In the genomic region with DNA sequence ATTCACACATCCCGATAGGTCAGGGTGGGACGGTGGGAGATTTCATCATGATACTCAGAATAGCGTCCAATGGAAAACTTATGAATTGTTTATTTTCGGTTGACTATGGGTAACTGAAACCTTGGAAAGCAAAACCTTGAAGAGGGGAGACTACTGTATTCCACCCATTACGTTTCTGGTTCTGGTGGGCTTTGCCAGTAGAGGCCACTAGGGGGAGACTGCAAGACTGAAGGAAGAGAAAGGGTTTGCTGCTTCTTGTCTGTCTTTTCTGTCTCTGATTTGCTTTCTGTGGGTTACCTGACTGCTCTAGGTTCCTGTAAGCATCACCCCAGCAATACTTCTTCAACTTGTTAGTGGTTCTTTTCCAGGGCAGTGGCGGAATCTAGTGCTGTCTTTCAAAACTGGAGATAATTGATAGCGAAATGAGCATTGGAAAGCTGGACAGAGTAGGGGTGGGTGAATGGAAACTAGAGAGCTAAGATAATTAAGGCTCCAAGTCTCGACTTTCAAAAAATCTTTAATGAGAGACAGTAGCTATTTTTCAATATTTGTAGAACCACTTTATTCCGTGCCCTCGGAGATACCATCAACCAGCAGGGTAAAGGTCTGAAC, we compare ENCODE assay signal across 10 cellular contexts. TPM values are rescaled to one million over a fixed set of nuclear protein-coding genes. Genes with fewer than 3 reads are reported as not detected.
DNase-seq lines count a peak whose midpoint lies in the region; ATAC-seq and TF ChIP-seq lines count a peak whose summit lies in the region.
"Had no signal": no experiment of that assay in that cellular context is flagged by ENCODE, and none has a peak within 500 bp of the region (broad histone marks: within the 10 kb centered on the region; RNA-seq: fewer than 3 reads in every experiment).

No MANE protein-coding gene starts in this region.

- ATAC-seq in GM19452 (IDR thresholded peaks at IDR 0.05; ENCODE audit: unreplicated experiment) (peak; percentile 83), GM21717 (IDR thresholded peaks at IDR 0.05; ENCODE audit: unreplicated experiment) (no peak)
- ATAC-seq: T-cell had no signal

- H3K4me3 Mint-ChIP-seq in nephron progenitor cell, result no peak overlapping the region
- H3K4me3 Mint-ChIP-seq: T-cell had no signal

- TF ChIP-seq CTCF in nephron progenitor cell (IDR thresholded peaks at IDR 0.05), result peak; percentile 57

- peaks cover 15% of the 10 kb centered on the region for H3K27me3 Mint-ChIP-seq in nephron progenitor cell (ENCODE audit: low read depth, poor library complexity)

- no peak overlapping the region for H3K27ac Mint-ChIP-seq in nephron progenitor cell
- H3K27ac Mint-ChIP-seq: T-cell had no signal

- peaks cover 14% of the 10 kb centered on the region for H3K4me1 Mint-ChIP-seq in nephron progenitor cell
- H3K4me1 Mint-ChIP-seq: T-cell had no signal

- no peaks in the 10 kb centered on the region for H3K9me3 Mint-ChIP-seq in nephron progenitor cell

- DNase-seq in Daoy (ENCODE audit: low read depth) (peak; percentile 23), HuH-7 (ENCODE audit: low spot score) (peak; percentile 35), nephron progenitor cell (peak; percentile 30), DMS153 treated with DMSO at 0.1 percent for 48 hours (lab: John Stamatoyannopoulos, UW; ENCODE audit: unreplicated experiment) (no peak), NCI-H2081 treated with DMSO at 0.1 percent for 48 hours (lab: John Stamatoyannopoulos, UW) (no peak)
- DNase-seq in activated CD8-positive, alpha-beta memory T cell treated with anti-CD3 and anti-CD28 coated beads, Interleukin-2, amount 50 U/mL, for 48 hours, result peak; percentile 55

- H3K36me3 Mint-ChIP-seq in nephron progenitor cell (ENCODE audit: low read depth), result no peaks in the 10 kb centered on the region
- H3K36me3 Mint-ChIP-seq: T-cell had no signal

RNA-seq across cellular contexts. Expression of gene GRIN3A, which starts 27.0 kb away (rescaled TPM):
- not detected in 2 replicates for total RNA-seq in Daoy (2014; rRNA removed; shearing (Covaris generic))
- total RNA-seq: mononuclear cell had no signal

Comparison
In these comparisons a context has a peak if more than half of its experiments do, and no peak if none do; other contexts are left out.
1. DNase-seq: peak in Daoy (single experiment), HuH-7 (single experiment), activated CD8-positive, alpha-beta memory T cell treated with anti-CD3 and anti-CD28 coated beads, Interleukin-2, amount 50 U/mL, for 48 hours (single experiment) and nephron progenitor cell (single experiment); none in DMS153 treated with DMSO at 0.1 percent for 48 hours (single experiment) and NCI-H2081 treated with DMSO at 0.1 percent for 48 hours (single experiment).